In the genomic region with DNA sequence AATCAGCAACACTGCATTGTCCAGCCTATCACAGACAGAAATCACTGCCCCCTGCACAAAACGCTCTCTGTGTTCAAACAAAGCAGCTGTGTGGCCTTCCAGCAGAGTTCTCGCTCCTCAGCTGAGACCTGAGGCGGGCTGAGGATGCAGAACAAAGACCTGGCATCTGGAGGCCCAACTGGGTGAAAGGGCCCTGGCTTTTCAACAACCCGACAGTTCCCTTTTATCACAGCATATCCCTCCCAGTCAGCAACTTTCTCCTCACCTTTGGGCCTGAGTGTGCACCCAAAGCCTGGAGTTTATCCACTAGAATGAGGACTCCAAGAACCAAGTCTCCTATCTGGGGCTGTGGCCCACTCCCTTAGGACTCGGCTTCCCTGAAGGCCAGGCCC, we compare ENCODE assay signal across 12 cellular contexts. TPM values are rescaled to one million over a fixed set of nuclear protein-coding genes. Genes with fewer than 3 reads are reported as not detected.
DNase-seq lines count a peak whose midpoint lies in the region; TF ChIP-seq lines count a peak whose summit lies in the region.
"Had no signal": no experiment of that assay in that cellular context is flagged by ENCODE, and none has a peak within 500 bp of the region (broad histone marks: within the 10 kb centered on the region; RNA-seq: fewer than 3 reads in every experiment).

No MANE protein-coding gene starts in this region.

- peaks cover 95% of the 10 kb centered on the region for H3K4me1 Mint-ChIP-seq in neural crest cell
- H3K4me1 Mint-ChIP-seq in activated CD4-positive, alpha-beta T cell treated with anti-CD3 and anti-CD28 coated beads, Interleukin-2, amount 10 ng/mL, durations not matched to agents 7 days and 5 days = peaks cover 10% of the 10 kb centered on the region

- no peaks in the 10 kb centered on the region for H3K9me3 Mint-ChIP-seq in neural crest cell
- no peaks in the 10 kb centered on the region for H3K9me3 Mint-ChIP-seq in activated CD4-positive, alpha-beta T cell treated with anti-CD3 and anti-CD28 coated beads, Interleukin-2, amount 10 ng/mL, durations not matched to agents 7 days and 5 days

- no peak for TF ChIP-seq CTCF in neural crest cell (conservative IDR thresholded peaks at IDR 0.05)
- TF ChIP-seq CTCF in tibial artery (IDR thresholded peaks at IDR 0.05) = no peak

- WGBS in ectodermal cell, 2 experiments = 1 to 2% methylated on average over 5 of the region's 5 CpGs

- intact Hi-C loops in tibial artery (cut with DNase I; ENCODE audit: low total_unique reads) = no loop called here

- DNase-seq in NCI-H82 (lab: John Stamatoyannopoulos, UW) (peak; percentile 61), NCI-H82 treated with DMSO at 0.1 percent for 48 hours (lab: John Stamatoyannopoulos, UW; ENCODE audit: unreplicated experiment) (no peak), neural crest cell (ENCODE audit: low read depth, low spot score) (peak; percentile 47), tibial artery (no peak), GF-D8 (lab: John Stamatoyannopoulos, UW) (no peak), NCI-H774 (lab: John Stamatoyannopoulos, UW) (no peak)
- no peak for DNase-seq in activated CD4-positive, alpha-beta T cell treated with anti-CD3 and anti-CD28 coated beads, Interleukin-2, amount 10 ng/mL, durations not matched to agents 7 days and 5 days
- DNase-seq: activated CD8-positive, alpha-beta T cell treated with anti-CD3 and anti-CD28 coated beads, Interleukin-2, amount 10 ng/mL, durations not matched to agents 7 days and 5 days; stimulated activated CD4-positive, alpha-beta T cell treated with anti-CD3 and anti-CD28 coated beads, Interleukin-2, amount 100 ng/mL, for 24 hours had no signal

- peak overlapping the region; percentile 99 for H3K27ac ChIP-seq in ectodermal cell (ENCODE audit: insufficient read depth, low read depth, low read length, poor library complexity, severe bottlenecking)
- peak overlapping the region; percentile 84 to 87 for H3K27ac ChIP-seq in tibial artery

- H3K4me3 ChIP-seq in ectodermal cell (ENCODE audit: insufficient read depth, low read depth, low read length) (peak overlapping the region; percentile 34), tibial artery (no peak overlapping the region)
- H3K4me3 ChIP-seq: lung had no signal

- CTCF ChIA-PET in activated CD4-positive, alpha-beta T cell treated with anti-CD3 and anti-CD28 coated beads, Interleukin-2, amount 10 ng/mL, durations not matched to agents 7 days and 5 days (lab: Charles Lee) = interaction anchor here (0.5 to 1.4 kb wide), 3 partner anchors 16 to 464 kb away, joined by 3 to 7 read pairs (median 4); no protein-coding TSS in a partner anchor

- no peaks in the 10 kb centered on the region for H3K36me3 ChIP-seq in ectodermal cell (ENCODE audit: control insufficient read depth, insufficient read depth, low read length)
- H3K36me3 ChIP-seq in tibial artery = no peaks in the 10 kb centered on the region

- H3K36me3 Mint-ChIP-seq in neural crest cell (ENCODE audit: low read depth) = no peaks in the 10 kb centered on the region
- H3K36me3 Mint-ChIP-seq in activated CD4-positive, alpha-beta T cell treated with anti-CD3 and anti-CD28 coated beads, Interleukin-2, amount 10 ng/mL, durations not matched to agents 7 days and 5 days (ENCODE audit: low read depth) = no peaks in the 10 kb centered on the region

- H3K9me3 ChIP-seq in ectodermal cell (ENCODE audit: control insufficient read depth, low read length) = no peaks in the 10 kb centered on the region
- H3K9me3 ChIP-seq in tibial artery = no peaks in the 10 kb centered on the region

- H3K27ac Mint-ChIP-seq in neural crest cell (ENCODE audit: unreplicated experiment) = peak overlapping the region; percentile 100
- H3K27ac Mint-ChIP-seq in activated CD4-positive, alpha-beta T cell treated with anti-CD3 and anti-CD28 coated beads, Interleukin-2, amount 10 ng/mL, durations not matched to agents 7 days and 5 days = no peak overlapping the region
- H3K27ac Mint-ChIP-seq: activated CD8-positive, alpha-beta T cell treated with anti-CD3 and anti-CD28 coated beads, Interleukin-2, amount 10 ng/mL, durations not matched to agents 7 days and 5 days had no signal

- H3K4me3 Mint-ChIP-seq in neural crest cell = peak overlapping the region; percentile 81
- no peak overlapping the region for H3K4me3 Mint-ChIP-seq in activated CD4-positive, alpha-beta T cell treated with anti-CD3 and anti-CD28 coated beads, Interleukin-2, amount 10 ng/mL, durations not matched to agents 7 days and 5 days
- H3K4me3 Mint-ChIP-seq: activated CD8-positive, alpha-beta T cell treated with anti-CD3 and anti-CD28 coated beads, Interleukin-2, amount 10 ng/mL, durations not matched to agents 7 days and 5 days had no signal

- POLR2A ChIA-PET in activated CD4-positive, alpha-beta T cell treated with anti-CD3 and anti-CD28 coated beads, Interleukin-2, amount 10 ng/mL, durations not matched to agents 7 days and 5 days (lab: Charles Lee) = no interaction called here

- no peaks in the 10 kb centered on the region for H3K27me3 ChIP-seq in ectodermal cell (ENCODE audit: control insufficient read depth, insufficient read depth, low read length, poor library complexity, severe bottlenecking)
- no peaks in the 10 kb centered on the region for H3K27me3 ChIP-seq in tibial artery

- peaks cover 68% of the 10 kb centered on the region for H3K4me1 ChIP-seq in ectodermal cell (ENCODE audit: control insufficient read depth, insufficient read depth, low read length)
- H3K4me1 ChIP-seq in tibial artery = peaks cover 0 to 74% (median 58%) of the 10 kb centered on the region in 4 donors

- no peaks in the 10 kb centered on the region for H3K27me3 Mint-ChIP-seq in neural crest cell (ENCODE audit: low read depth)
- no peaks in the 10 kb centered on the region for H3K27me3 Mint-ChIP-seq in activated CD4-positive, alpha-beta T cell treated with anti-CD3 and anti-CD28 coated beads, Interleukin-2, amount 10 ng/mL, durations not matched to agents 7 days and 5 days

RNA-seq across cellular contexts. Expression of gene A3GALT2, which starts 42.6 kb away (rescaled TPM):
- not detected for polyA plus RNA-seq in ectodermal cell (2013, experiment 1 of 4)
- polyA plus RNA-seq in ectodermal cell (2013, experiment 2 of 4) = not detected
- polyA plus RNA-seq in ectodermal cell (2013, experiment 3 of 4) = not detected
- polyA plus RNA-seq in ectodermal cell (2013, experiment 4 of 4) = not detected
- total RNA-seq in neural crest cell = not detected in 2 replicates
- not detected for total RNA-seq in activated CD4-positive, alpha-beta T cell treated with anti-CD3 and anti-CD28 coated beads, Interleukin-2, amount 10 ng/mL, durations not matched to agents 7 days and 5 days
- total RNA-seq: activated CD8-positive, alpha-beta T cell treated with anti-CD3 and anti-CD28 coated beads, Interleukin-2, amount 10 ng/mL, durations not matched to agents 7 days and 5 days; fibroblast of lung had no signal
- polyA plus RNA-seq: fibroblast of lung had no signal

Comparison
In these comparisons a context has a peak if more than half of its experiments do, and no peak if none do; other contexts are left out.
1. DNase-seq: peak in NCI-H82 (single experiment) and neural crest cell (single experiment); none in NCI-H82 treated with DMSO at 0.1 percent for 48 hours (single experiment), tibial artery (0 of 2), activated CD4-positive, alpha-beta T cell treated with anti-CD3 and anti-CD28 coated beads, Interleukin-2, amount 10 ng/mL, durations not matched to agents 7 days and 5 days (single experiment), GF-D8 (single experiment) and NCI-H774 (single experiment).